Comparison of ENCODE assay signal across 11 cellular contexts in the genomic region with DNA sequence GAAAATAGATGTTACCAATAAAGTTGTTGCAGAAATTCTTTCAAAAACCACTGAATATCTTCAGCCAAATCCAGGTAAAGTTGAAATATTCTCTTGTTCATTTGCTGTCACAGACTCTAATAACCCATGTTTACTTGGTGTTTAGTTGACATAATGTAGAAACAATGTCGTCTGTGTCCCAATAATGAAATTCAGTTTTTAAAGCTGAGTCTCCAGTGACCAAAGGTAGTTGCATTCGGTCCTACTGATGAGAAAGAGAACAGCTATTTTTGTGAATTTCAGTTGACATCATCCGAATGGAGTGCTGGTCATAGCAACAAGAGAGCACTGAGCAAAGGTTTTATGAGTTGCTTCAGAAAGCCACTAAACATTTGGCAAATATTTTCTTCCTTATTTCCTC.
DNase-seq lines count a peak whose midpoint lies in the region; TF ChIP-seq lines count a peak whose summit lies in the region.
"Had no signal": no experiment of that assay in that cellular context is flagged by ENCODE, and none has a peak within 500 bp of the region (broad histone marks: within the 10 kb centered on the region; RNA-seq: fewer than 3 reads in every experiment).

No MANE protein-coding gene starts in this region.

- DNase-seq in dorsolateral prefrontal cortex (no peak), pons (ENCODE audit: low spot score) (peak; percentile 61), activated gamma-delta T cell treated with Interleukin-2 at 50 U/mL for 16 hours (no peak), RPMI8226 (no peak), SKM-1 treated with dmso at 0.1 percent for 144 hours (lab: John Stamatoyannopoulos, UW; ENCODE audit: unreplicated experiment) (no peak)
- DNase-seq: CD8-positive, alpha-beta T cell had no signal

- TF ChIP-seq CTCF in dorsolateral prefrontal cortex (IDR thresholded peaks at IDR 0.05 in 54 of 56, conservative IDR thresholded peaks at IDR 0.05 in 2 of 56; ENCODE audit: low read depth in 1 of 56, partially characterized antibody in 56 of 56) = no peak

- no peaks in the 10 kb centered on the region for H3K27me3 ChIP-seq in dorsolateral prefrontal cortex
- H3K27me3 ChIP-seq: BLaER1 treated with 17β-estradiol and CSF1 and Interleukin-3, amounts not matched to agents 10 nM and 100 nM had no signal

- intact Hi-C loops in dorsolateral prefrontal cortex (cut with DNase I) = loop anchor here in 1 of 2 donors (10.0 kb wide), 1 partner anchor 190 kb away; no protein-coding TSS in a partner anchor

- H3K27ac ChIP-seq in angular gyrus (ENCODE audit: low read depth, low read length) (peak overlapping the region; percentile 69), dorsolateral prefrontal cortex (peak overlapping the region in 54 of 59 donors; percentile 4 to 99 (median 74)), temporal lobe (ENCODE audit: low read depth, low read length) (peak overlapping the region; percentile 62)
- H3K27ac ChIP-seq: BLaER1 treated with 17β-estradiol and CSF1 and Interleukin-3, amounts not matched to agents 10 nM and 100 nM; GM23248 had no signal

- peak overlapping the region in 1 of 59 donors; percentile 21 for H3K4me3 ChIP-seq in dorsolateral prefrontal cortex
- H3K4me3 ChIP-seq: BLaER1 treated with 17β-estradiol and CSF1 and Interleukin-3, amounts not matched to agents 10 nM and 100 nM; GM23248; HAP-1 had no signal
